Comparison of ENCODE assay signal across 8 cellular contexts in genomic region chr13:44191504-44192171, GRCh38.
DNase-seq lines count a peak whose midpoint lies in the region; ATAC-seq and TF ChIP-seq lines count a peak whose summit lies in the region.

No MANE protein-coding gene starts in this region.

- no peaks in the 10 kb centered on the region for H3F3A ChIP-seq in SU-DHL-6 (ENCODE audit: insufficient read depth)

- peak; percentile 49 for DNase-seq in DND-41
- peak; percentile 38 for DNase-seq in M059J (ENCODE audit: low read depth)
- peak; percentile 49 for DNase-seq in iPS DF 4.7 (ENCODE audit: extremely low read depth, low spot score)
- DNase-seq in smooth muscle cell of the brain vasculature (ENCODE audit: low read depth, low spot score): peak; percentile 61

- no peaks in the 10 kb centered on the region for H3K9me2 ChIP-seq in SU-DHL-6 (replicated peaks; ENCODE audit: insufficient read depth, low read length)

- ATAC-seq in DND-41 (ENCODE audit: insufficient read depth, low read depth): peak; percentile 77
- ATAC-seq in GM19035 (IDR thresholded peaks at IDR 0.05; ENCODE audit: unreplicated experiment): no peak
- no peak for ATAC-seq in GM21825 (IDR thresholded peaks at IDR 0.05; ENCODE audit: unreplicated experiment)

- H3K27ac ChIP-seq in DND-41 (ENCODE audit: low read length): no peak overlapping the region
- H3K27ac ChIP-seq in SU-DHL-6 (ENCODE audit: low read depth, low read length): no peak overlapping the region

- H3K27me3 Mint-ChIP-seq in brain: peaks cover 3% of the 10 kb centered on the region

- H3K36me3 Mint-ChIP-seq in brain: no peaks in the 10 kb centered on the region

- H2AFZ ChIP-seq in DND-41 (ENCODE audit: low read depth, low read length) (no peak overlapping the region), SU-DHL-6 (ENCODE audit: low read depth, low read length, severe bottlenecking) (no peak overlapping the region)

- H3K9me3 ChIP-seq in DND-41 (ENCODE audit: insufficient read depth, low read length, severe bottlenecking) (no peaks in the 10 kb centered on the region), SU-DHL-6 (ENCODE audit: insufficient read depth, low read length) (no peaks in the 10 kb centered on the region)

- no peak overlapping the region for H3K4me2 ChIP-seq in DND-41 (ENCODE audit: insufficient read depth, low read length)
- no peak overlapping the region for H3K4me2 ChIP-seq in SU-DHL-6 (ENCODE audit: low read depth, low read length, poor library complexity, severe bottlenecking)

- H4K20me1 ChIP-seq in DND-41 (ENCODE audit: insufficient read depth, low read length): no peaks in the 10 kb centered on the region
- no peaks in the 10 kb centered on the region for H4K20me1 ChIP-seq in SU-DHL-6 (ENCODE audit: low read depth, low read length)

- H3K4me1 Mint-ChIP-seq in brain: peaks cover 16% of the 10 kb centered on the region

- TF ChIP-seq CTCF in DND-41 (IDR thresholded peaks at IDR 0.05; ENCODE audit: borderline replicate concordance, extremely low read depth, low read length, poor library complexity, severe bottlenecking) (peak; percentile 60), SU-DHL-6 (IDR thresholded peaks at IDR 0.05; ENCODE audit: insufficient read depth, low read length, poor library complexity, severe bottlenecking) (peak; percentile 21), brain (conservative IDR thresholded peaks at IDR 0.05) (peak; percentile 44 to 68)

- peak overlapping the region in 4 of 5 experiments; percentile 2 to 68 (median 33) for H3K27ac Mint-ChIP-seq in brain

- H3K27me3 ChIP-seq in DND-41 (ENCODE audit: insufficient read depth, low read length, poor library complexity): no peaks in the 10 kb centered on the region
- no peaks in the 10 kb centered on the region for H3K27me3 ChIP-seq in SU-DHL-6 (ENCODE audit: low read length)

- H3K36me3 ChIP-seq in DND-41 (ENCODE audit: insufficient read depth, low read length) (no peaks in the 10 kb centered on the region), SU-DHL-6 (ENCODE audit: low read length) (no peaks in the 10 kb centered on the region)

- peaks cover 0 to 9% (median 0%) of the 10 kb centered on the region in 5 experiments for H3K9me3 Mint-ChIP-seq in brain

- peak overlapping the region in 1 of 5 experiments; percentile 9 for H3K4me3 Mint-ChIP-seq in brain

- H3K79me2 ChIP-seq in DND-41 (ENCODE audit: insufficient read depth, low read length) (no peaks in the 10 kb centered on the region), SU-DHL-6 (ENCODE audit: insufficient read depth, low read length) (no peaks in the 10 kb centered on the region)

- no peak overlapping the region for H3K9ac ChIP-seq in DND-41 (ENCODE audit: low read depth, low read length)
- no peak overlapping the region for H3K9ac ChIP-seq in SU-DHL-6 (ENCODE audit: low read length)

- H3K4me1 ChIP-seq in DND-41 (ENCODE audit: insufficient read depth, low read length): peaks cover 5% of the 10 kb centered on the region; the same call in 1 of the 2 replicates

- H3K4me3 ChIP-seq in DND-41 (ENCODE audit: low read depth in 1 of 2, low read length in 2 of 2): no peak overlapping the region
- no peak overlapping the region for H3K4me3 ChIP-seq in SU-DHL-6 (ENCODE audit: insufficient read depth, low read length, poor library complexity, severe bottlenecking)
